19 cellular contexts compared by ENCODE assay signal in the genomic region with DNA sequence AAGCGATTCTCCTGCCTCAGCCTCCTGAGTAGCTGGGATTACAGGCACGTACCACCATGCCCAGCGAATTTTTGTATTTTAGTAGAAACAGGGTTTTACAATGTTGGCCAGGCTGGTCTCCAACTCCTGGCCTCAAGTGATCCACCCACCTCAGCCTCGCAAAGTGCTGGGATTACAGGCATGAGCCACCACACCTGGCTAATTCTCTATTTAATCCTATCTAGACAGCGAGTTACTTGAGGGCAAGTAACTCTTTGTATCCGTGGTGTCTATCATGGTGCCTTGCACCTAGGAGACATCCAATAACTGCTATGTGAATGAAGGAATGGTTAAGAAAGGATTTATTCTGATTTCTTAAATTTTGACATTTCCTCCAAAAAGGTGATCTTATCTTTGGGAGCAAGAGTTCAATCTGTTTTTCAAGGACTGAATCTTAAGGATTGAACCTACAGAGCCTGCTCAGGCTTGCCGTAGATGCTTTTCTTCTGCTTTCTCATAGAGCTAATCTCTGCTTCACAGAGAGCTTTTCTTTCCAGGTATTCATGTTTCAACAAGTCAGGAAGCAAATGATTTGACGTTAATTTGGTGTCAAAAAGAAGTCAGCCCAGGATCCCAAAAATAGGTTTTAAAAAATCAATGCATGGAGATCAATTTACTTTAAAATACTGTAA.
A peak's percentile ranks its signal among the peaks of the same experiment; 100 is the strongest.
DNase-seq lines count a peak whose midpoint lies in the region; TF ChIP-seq lines count a peak whose summit lies in the region.
"Had no signal": no experiment of that assay in that cellular context is flagged by ENCODE, and none has a peak within 500 bp of the region (broad histone marks: within the 10 kb centered on the region; RNA-seq: fewer than 3 reads in every experiment).

No MANE protein-coding gene starts in this region.

- H3K9me3 ChIP-seq in esophagus (ENCODE audit: control insufficient read depth in 2 of 2, insufficient read depth in 1 of 2, low read depth in 1 of 2, low read length in 1 of 2) (peaks cover 0 to 2% of the 10 kb centered on the region in 2 donors), prostate gland (no peaks in the 10 kb centered on the region)

- intact Hi-C loops in MCF 10A (cut with micrococcal nuclease) (no loop called here), prostate gland (cut with DNase I) (no loop called here)
- intact Hi-C loops in activated CD4-positive, alpha-beta memory T cell treated with anti-CD3 and anti-CD28 coated beads for 36 hours (cut with micrococcal nuclease) = no loop called here

- no peaks in the 10 kb centered on the region for H3K36me3 ChIP-seq in esophagus (ENCODE audit: control insufficient read depth in 2 of 2, insufficient read depth in 2 of 2, low read length in 1 of 2)
- H3K36me3 ChIP-seq in prostate gland = no peaks in the 10 kb centered on the region
- H3K36me3 ChIP-seq: MG63 had no signal

- peaks cover 14% of the 10 kb centered on the region for H3K4me1 Mint-ChIP-seq in MCF 10A (ENCODE audit: insufficient read depth, unreplicated experiment)
- no peaks in the 10 kb centered on the region for H3K4me1 Mint-ChIP-seq in activated CD4-positive, alpha-beta memory T cell treated with anti-CD3 and anti-CD28 coated beads for 36 hours (ENCODE audit: low read depth)
- H3K4me1 Mint-ChIP-seq: CD4-positive, CD25-positive, alpha-beta regulatory T cell had no signal

- no peak for TF ChIP-seq POLR2A in prostate gland (IDR thresholded peaks at IDR 0.05)

- WGBS in esophagus, 2 donors = 52 to 69% methylated on average over 8 of the region's 8 CpGs
- WGBS in prostate gland = 58% methylated on average over 8 of the region's 8 CpGs

- H3K27ac Mint-ChIP-seq in MCF 10A (ENCODE audit: low read depth, unreplicated experiment) = no peak overlapping the region
- H3K27ac Mint-ChIP-seq in activated CD4-positive, alpha-beta memory T cell treated with anti-CD3 and anti-CD28 coated beads for 36 hours = no peak overlapping the region
- H3K27ac Mint-ChIP-seq: CD4-positive, CD25-positive, alpha-beta regulatory T cell had no signal

- H3K9me3 Mint-ChIP-seq in MCF 10A (ENCODE audit: unreplicated experiment) = peaks cover 8% of the 10 kb centered on the region
- peaks cover 14% of the 10 kb centered on the region for H3K9me3 Mint-ChIP-seq in activated CD4-positive, alpha-beta memory T cell treated with anti-CD3 and anti-CD28 coated beads for 36 hours

- no peaks in the 10 kb centered on the region for H3K27me3 Mint-ChIP-seq in MCF 10A (ENCODE audit: insufficient read depth, unreplicated experiment)
- H3K27me3 Mint-ChIP-seq in activated CD4-positive, alpha-beta memory T cell treated with anti-CD3 and anti-CD28 coated beads for 36 hours = no peaks in the 10 kb centered on the region
- H3K27me3 Mint-ChIP-seq: CD4-positive, CD25-positive, alpha-beta regulatory T cell had no signal

- DNase-seq in NCI-H82 (lab: John Stamatoyannopoulos, UW) = peak; percentile 43
- no peak for DNase-seq in MCF 10A (ENCODE audit: unreplicated experiment)
- peak; percentile 41 for DNase-seq in prostate gland (ENCODE audit: low spot score)
- no peak for DNase-seq in activated T-cell treated with anti-CD3 and anti-CD28 coated beads, Interleukin-2, amount 50 U/mL, for 1 hour
- no peak for DNase-seq in activated CD4-positive, alpha-beta memory T cell treated with anti-CD3 and anti-CD28 coated beads for 36 hours
- DNase-seq in NCI-H2107 (lab: John Stamatoyannopoulos, UW) = no peak
- DNase-seq in NOMO-1 (lab: John Stamatoyannopoulos, UW; ENCODE audit: unreplicated experiment in 2 of 2) = no peak
- DNase-seq: CD4-positive, CD25-positive, alpha-beta regulatory T cell; DMS153; DND-41; MG63; NCI-H2081; NCI-H2171; NCI-H345; NCI-H510A treated with DMSO at 0.1 percent for 48 hours; PC-3; Right ventricle myocardium superior had no signal

- H3K27me3 ChIP-seq in esophagus (ENCODE audit: control insufficient read depth in 1 of 2, insufficient read depth in 2 of 2, low read length in 2 of 2) = no peaks in the 10 kb centered on the region
- H3K27me3 ChIP-seq in prostate gland (replicated peaks; ENCODE audit: insufficient read depth) = no peaks in the 10 kb centered on the region
- H3K27me3 ChIP-seq: MG63 had no signal

- BruUV-seq in MCF 10A (replicated peaks; lab: Mats Ljungman, UMichigan) = no TSS peak

- TF ChIP-seq CTCF in MCF 10A (IDR thresholded peaks at IDR 0.05; ENCODE audit: unreplicated experiment) (no peak), prostate gland (IDR thresholded peaks at IDR 0.05) (no peak)

- CTCF ChIA-PET in MCF 10A (lab: Yijun Ruan, JAX) = interaction anchor here (0.7 to 0.9 kb wide), 4 partner anchors 155 to 344 kb away, joined by 3 to 4 read pairs (median 4); no protein-coding TSS in a partner anchor
- CTCF ChIA-PET in activated CD4-positive, alpha-beta memory T cell treated with anti-CD3 and anti-CD28 coated beads for 36 hours (lab: Charles Lee) = no interaction called here

- H3K4me1 ChIP-seq in esophagus (ENCODE audit: control insufficient read depth in 2 of 2, insufficient read depth in 2 of 2, low read length in 1 of 2) = no peaks in the 10 kb centered on the region
- H3K4me1 ChIP-seq in prostate gland (replicated peaks) = no peaks in the 10 kb centered on the region

- peak overlapping the region; percentile 85 to 87 for H3K27ac ChIP-seq in esophagus (ENCODE audit: low read depth in 2 of 2, low read length in 1 of 2)
- peak overlapping the region in 1 of 2 donors; percentile 38 for H3K27ac ChIP-seq in prostate gland
- H3K27ac ChIP-seq: HL-60 had no signal

- H3K4me3 Mint-ChIP-seq in MCF 10A (ENCODE audit: unreplicated experiment) = peak overlapping the region; percentile 2
- no peak overlapping the region for H3K4me3 Mint-ChIP-seq in activated CD4-positive, alpha-beta memory T cell treated with anti-CD3 and anti-CD28 coated beads for 36 hours
- H3K4me3 Mint-ChIP-seq: CD4-positive, CD25-positive, alpha-beta regulatory T cell had no signal

- no peak overlapping the region for H3K4me3 ChIP-seq in esophagus (ENCODE audit: low read depth in 1 of 2, low read length in 2 of 2)
- H3K4me3 ChIP-seq in prostate gland = no peak overlapping the region
- H3K4me3 ChIP-seq: MG63 had no signal

- H3K36me3 Mint-ChIP-seq in MCF 10A (ENCODE audit: insufficient read depth, unreplicated experiment) = no peaks in the 10 kb centered on the region
- no peaks in the 10 kb centered on the region for H3K36me3 Mint-ChIP-seq in activated CD4-positive, alpha-beta memory T cell treated with anti-CD3 and anti-CD28 coated beads for 36 hours
- H3K36me3 Mint-ChIP-seq: CD4-positive, CD25-positive, alpha-beta regulatory T cell had no signal

- POLR2A ChIA-PET in MCF 10A (lab: Yijun Ruan, JAX) = interaction anchor here (0.5 to 1.6 kb wide), 5 partner anchors 9 to 265 kb away, joined by 3 to 6 read pairs (median 3); no protein-coding TSS in a partner anchor
- POLR2A ChIA-PET in activated CD4-positive, alpha-beta memory T cell treated with anti-CD3 and anti-CD28 coated beads for 36 hours (lab: Charles Lee) = no interaction called here

Comparison
In these comparisons a context has a peak if more than half of its experiments do, and no peak if none do; other contexts are left out.
1. DNase-seq: peak in NCI-H82 (single experiment) and prostate gland (single experiment); none in MCF 10A (single experiment), activated T-cell treated with anti-CD3 and anti-CD28 coated beads, Interleukin-2, amount 50 U/mL, for 1 hour (single experiment), activated CD4-positive, alpha-beta memory T cell treated with anti-CD3 and anti-CD28 coated beads for 36 hours (single experiment), NCI-H2107 (single experiment) and NOMO-1 (0 of 2).